Comparison of ENCODE assay signal across 10 cellular contexts in genomic region chr17:27481327-27481726, GRCh38. TPM values are rescaled to one million over a fixed set of nuclear protein-coding genes. Genes with fewer than 3 reads are reported as not detected.
DNase-seq lines count a peak whose midpoint lies in the region; ATAC-seq and TF ChIP-seq lines count a peak whose summit lies in the region.
"Had no signal": no experiment of that assay in that cellular context is flagged by ENCODE, and none has a peak within 500 bp of the region (broad histone marks: within the 10 kb centered on the region; RNA-seq: fewer than 3 reads in every experiment).

No MANE protein-coding gene starts in this region.

- peaks cover 15 to 33% (median 18%) of the 10 kb centered on the region in 4 donors for H3K4me1 ChIP-seq in esophagus muscularis mucosa

- peak; percentile 54 to 62 for DNase-seq in activated T-cell treated with anti-CD3 and anti-CD28 coated beads, Interleukin-2, amount 50 U/mL, for 48 hours
- peak; percentile 17 for DNase-seq in stimulated activated CD8-positive, alpha-beta memory T cell treated with anti-CD3 and anti-CD28 coated beads, Interleukin-12 subunit alpha, Interleukin-12 subunit beta, amount 100 ng/mL, for 4 hours (ENCODE audit: low read depth)
- DNase-seq in esophagus muscularis mucosa (ENCODE audit: extremely low spot score) (no peak), EL (no peak)
- DNase-seq: NCI-H2171 had no signal

- no peak overlapping the region for H3K4me3 ChIP-seq in esophagus muscularis mucosa
- H3K4me3 ChIP-seq: coronary artery had no signal

- H3K27ac ChIP-seq in esophagus muscularis mucosa (replicated peaks in 1 of 4), result no peak overlapping the region
- H3K27ac ChIP-seq: coronary artery had no signal

- WGBS in esophagus muscularis mucosa, result 81% methylated on average over 4 of the region's 4 CpGs

- no peaks in the 10 kb centered on the region for H3K36me3 ChIP-seq in esophagus muscularis mucosa

- no peaks in the 10 kb centered on the region for H3K9me3 ChIP-seq in esophagus muscularis mucosa

- TF ChIP-seq EP300 in esophagus muscularis mucosa (IDR thresholded peaks at IDR 0.05), result no peak

- no peak for TF ChIP-seq POLR2A in esophagus muscularis mucosa (IDR thresholded peaks at IDR 0.05; ENCODE audit: low read depth)

- H3K27me3 ChIP-seq in esophagus muscularis mucosa, result no peaks in the 10 kb centered on the region

- ATAC-seq in GM19372 (IDR thresholded peaks at IDR 0.05; ENCODE audit: low read depth, unreplicated experiment) (peak; percentile 63), HG03196 (IDR thresholded peaks at IDR 0.05; ENCODE audit: unreplicated experiment) (peak; percentile 43), HG03571 (IDR thresholded peaks at IDR 0.05; ENCODE audit: unreplicated experiment) (no peak), HG03045 (IDR thresholded peaks at IDR 0.05; ENCODE audit: unreplicated experiment) (no peak)

- no peak for TF ChIP-seq CTCF in esophagus muscularis mucosa (IDR thresholded peaks at IDR 0.05)

- intact Hi-C loops in esophagus muscularis mucosa (cut with DNase I), result no loop called here

RNA-seq across cellular contexts. Expression of gene KSR1, which starts 25.1 kb away (rescaled TPM):
- 10 to 100 TPM; 13.3 to 18.9 (median 13.7) TPM for total RNA-seq in esophagus muscularis mucosa

Comparison
In these comparisons a context has a peak if more than half of its experiments do, and no peak if none do; other contexts are left out.
1. ATAC-seq: peak in GM19372 (single experiment) and HG03196 (single experiment); none in HG03571 (single experiment) and HG03045 (single experiment).
2. DNase-seq: peak in activated T-cell treated with anti-CD3 and anti-CD28 coated beads, Interleukin-2, amount 50 U/mL, for 48 hours (2 of 2) and stimulated activated CD8-positive, alpha-beta memory T cell treated with anti-CD3 and anti-CD28 coated beads, Interleukin-12 subunit alpha, Interleukin-12 subunit beta, amount 100 ng/mL, for 4 hours (single experiment); none in esophagus muscularis mucosa (single experiment) and EL (single experiment).